ENCODE assay signal across 1 cellular context in the genomic region with DNA sequence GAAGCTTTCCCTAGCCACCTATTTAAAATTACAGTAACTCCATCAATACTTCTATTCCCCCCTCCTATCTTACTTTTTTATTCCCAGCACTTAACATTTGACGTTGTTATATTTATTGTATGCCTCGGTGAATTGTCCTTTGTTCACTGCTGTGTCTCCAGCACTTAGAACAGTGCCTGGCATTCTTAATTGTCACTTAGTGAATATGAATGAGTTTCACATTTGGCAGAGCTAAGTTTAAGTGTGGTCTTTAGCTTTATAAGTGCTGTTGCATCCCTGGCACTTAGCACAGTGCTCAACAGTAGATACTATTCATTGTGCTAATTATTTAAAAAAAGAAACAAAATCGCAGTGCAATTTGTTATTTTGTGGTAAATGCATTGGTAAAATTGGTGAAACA.
TF ChIP-seq lines count a peak whose summit lies in the region.

No MANE protein-coding gene starts in this region.

TF ChIP-seq in endothelial cell of umbilical vein, 7 proteins besides CTCF, POLR2A, EP300 and RAD21 (continued from another document):
- TF ChIP-seq EZH2 (IDR thresholded peaks at IDR 0.05; ENCODE audit: borderline replicate concordance, low read depth, low read length, severe bottlenecking): no peak
